Comparison of ENCODE assay signal across 8 cellular contexts in the genomic region with DNA sequence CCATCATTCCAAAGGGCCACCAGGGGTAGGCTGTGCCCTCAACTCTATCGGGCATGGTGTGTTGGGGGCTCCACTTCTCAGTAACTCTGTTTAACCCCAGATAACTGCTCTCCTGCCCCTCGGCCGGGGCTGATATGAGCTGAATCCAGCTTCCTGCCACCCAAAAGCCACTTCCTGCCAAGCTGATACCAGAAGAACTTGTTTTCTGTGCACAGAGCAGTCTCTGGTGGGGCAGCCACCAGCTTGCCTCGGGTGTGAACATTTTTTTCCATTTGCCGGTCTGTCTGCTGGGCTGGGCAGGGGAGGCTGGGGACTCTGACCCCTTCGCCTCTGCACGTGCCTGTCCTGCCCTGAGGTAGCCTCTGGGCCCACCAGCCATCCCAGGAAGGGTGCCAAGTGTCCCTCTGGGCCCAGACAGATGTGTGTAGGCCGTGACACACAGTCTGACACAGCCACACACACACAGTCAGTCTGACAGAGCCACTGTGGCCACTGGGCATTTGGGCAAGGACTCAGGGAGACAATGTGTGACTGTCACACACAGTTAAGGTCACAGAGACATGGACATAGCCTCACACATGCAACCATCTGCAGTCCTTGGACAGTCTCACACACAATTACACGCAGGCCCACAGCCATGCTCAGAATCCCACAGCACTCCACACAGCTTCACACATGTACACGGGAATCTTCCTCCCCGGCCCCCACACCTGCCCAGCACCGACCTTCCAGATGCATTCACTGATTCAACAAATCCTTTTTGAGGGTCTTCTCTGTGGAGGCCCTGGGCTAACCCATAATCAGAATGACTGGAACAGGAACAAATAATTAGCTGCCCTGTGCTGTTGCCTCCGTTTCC. TPM values are rescaled to one million over a fixed set of nuclear protein-coding genes. Genes with fewer than 3 reads are reported as not detected.
DNase-seq lines count a peak whose midpoint lies in the region; ATAC-seq and TF ChIP-seq lines count a peak whose summit lies in the region.

No MANE protein-coding gene starts in this region.

- TF ChIP-seq CTCF in Calu3 (IDR thresholded peaks at IDR 0.05; ENCODE audit: unreplicated experiment) = no peak
- TF ChIP-seq CTCF in SU-DHL-6 (IDR thresholded peaks at IDR 0.05; ENCODE audit: insufficient read depth, low read length, poor library complexity, severe bottlenecking) = no peak
- no peak for TF ChIP-seq CTCF in neural crest cell (conservative IDR thresholded peaks at IDR 0.05)
- no peak for TF ChIP-seq CTCF in WTC11 (IDR thresholded peaks at IDR 0.05)

- no peak overlapping the region for H3K4me3 Mint-ChIP-seq in Calu3 (ENCODE audit: low read depth, unreplicated experiment)
- peak overlapping the region; percentile 59 for H3K4me3 Mint-ChIP-seq in neural crest cell
- no peak overlapping the region for H3K4me3 Mint-ChIP-seq in WTC11

- DNase-seq in Calu3 = peak; percentile 50
- peak; percentile 12 to 52 (median 38) for DNase-seq in activated naive CD4-positive, alpha-beta T cell (lab: John Stamatoyannopoulos, UW)
- DNase-seq in neural crest cell (ENCODE audit: low read depth, low spot score) = no peak
- DNase-seq in WTC11 (ENCODE audit: low spot score) = no peak
- DNase-seq in DMS79 treated with DMSO at 0.1 percent for 48 hours (lab: John Stamatoyannopoulos, UW) = no peak
- DNase-seq in C1 segment of cervical spinal cord (lab: John Stamatoyannopoulos, UW) = no peak
- DNase-seq in DMS 273 treated with DMSO at 0.1 percent for 48 hours (lab: John Stamatoyannopoulos, UW) = no peak

- no peaks in the 10 kb centered on the region for H3K36me3 ChIP-seq in SU-DHL-6 (ENCODE audit: low read length)

- no peaks in the 10 kb centered on the region for H3K27me3 ChIP-seq in SU-DHL-6 (ENCODE audit: low read length)

- POLR2A ChIA-PET in WTC11 (lab: Charles Lee) = no interaction called here

- no peak overlapping the region for H3K4me2 ChIP-seq in SU-DHL-6 (ENCODE audit: low read depth, low read length, poor library complexity, severe bottlenecking)

- BruUV-seq in Calu3 (replicated peaks; lab: Mats Ljungman, UMichigan) = no TSS peak

- no peak overlapping the region for H3K4me3 ChIP-seq in SU-DHL-6 (ENCODE audit: insufficient read depth, low read length, poor library complexity, severe bottlenecking)

- no peaks in the 10 kb centered on the region for H4K20me1 ChIP-seq in SU-DHL-6 (ENCODE audit: low read depth, low read length)

- H3K9me2 ChIP-seq in SU-DHL-6 (replicated peaks; ENCODE audit: insufficient read depth, low read length) = no peaks in the 10 kb centered on the region

- no peaks in the 10 kb centered on the region for H3K79me2 ChIP-seq in SU-DHL-6 (ENCODE audit: insufficient read depth, low read length)

- no peak for ATAC-seq in WTC11

- H3K36me3 Mint-ChIP-seq in Calu3 (ENCODE audit: insufficient read depth, unreplicated experiment) (peaks cover 28% of the 10 kb centered on the region), neural crest cell (ENCODE audit: low read depth) (no peaks in the 10 kb centered on the region), WTC11 (no peaks in the 10 kb centered on the region)

- intact Hi-C loops in Calu3 (cut with micrococcal nuclease; ENCODE audit: unreplicated experiment) = no loop called here

- H3K27ac ChIP-seq in SU-DHL-6 (ENCODE audit: low read depth, low read length) = no peak overlapping the region

- peaks cover 3% of the 10 kb centered on the region; the same call in 1 of the 2 replicates for H3F3A ChIP-seq in SU-DHL-6 (ENCODE audit: insufficient read depth)

- H2AFZ ChIP-seq in SU-DHL-6 (ENCODE audit: low read depth, low read length, severe bottlenecking) = peak overlapping the region; percentile 14

- no peak overlapping the region for H3K9ac ChIP-seq in SU-DHL-6 (ENCODE audit: low read length)

- H3K4me1 Mint-ChIP-seq in Calu3 (ENCODE audit: low read depth, unreplicated experiment) = peaks cover 32% of the 10 kb centered on the region
- H3K4me1 Mint-ChIP-seq in neural crest cell = peaks cover 62% of the 10 kb centered on the region
- peaks cover 43% of the 10 kb centered on the region for H3K4me1 Mint-ChIP-seq in WTC11

- no peaks in the 10 kb centered on the region for H3K9me3 Mint-ChIP-seq in Calu3 (ENCODE audit: low read depth, unreplicated experiment)
- H3K9me3 Mint-ChIP-seq in neural crest cell = no peaks in the 10 kb centered on the region
- no peaks in the 10 kb centered on the region for H3K9me3 Mint-ChIP-seq in WTC11

- H3K27me3 Mint-ChIP-seq in Calu3 (ENCODE audit: unreplicated experiment) = peaks cover 55% of the 10 kb centered on the region
- H3K27me3 Mint-ChIP-seq in neural crest cell (ENCODE audit: low read depth) = peaks cover 33% of the 10 kb centered on the region
- H3K27me3 Mint-ChIP-seq in WTC11 (ENCODE audit: low read depth) = peaks cover 22% of the 10 kb centered on the region

- no peaks in the 10 kb centered on the region for H3K9me3 ChIP-seq in SU-DHL-6 (ENCODE audit: insufficient read depth, low read length)

- H3K27ac Mint-ChIP-seq in Calu3 (ENCODE audit: unreplicated experiment) = no peak overlapping the region
- no peak overlapping the region for H3K27ac Mint-ChIP-seq in neural crest cell (ENCODE audit: unreplicated experiment)
- no peak overlapping the region for H3K27ac Mint-ChIP-seq in WTC11

- CTCF ChIA-PET in Calu3 (lab: Charles Lee) (interaction anchor here (0.6 to 1.7 kb wide), 6 partner anchors 13 to 126 kb away, joined by 3 to 6 read pairs (median 4); no protein-coding TSS in a partner anchor), WTC11 (lab: Charles Lee) (interaction anchor here (0.7 to 1.9 kb wide), 3 partner anchors 8 to 351 kb away, joined by 3 to 9 read pairs (median 3); no protein-coding TSS in a partner anchor)

TF ChIP-seq in WTC11, 78 proteins besides CTCF, POLR2A, EP300 and RAD21:
- TF ChIP-seq, protein P1, sequence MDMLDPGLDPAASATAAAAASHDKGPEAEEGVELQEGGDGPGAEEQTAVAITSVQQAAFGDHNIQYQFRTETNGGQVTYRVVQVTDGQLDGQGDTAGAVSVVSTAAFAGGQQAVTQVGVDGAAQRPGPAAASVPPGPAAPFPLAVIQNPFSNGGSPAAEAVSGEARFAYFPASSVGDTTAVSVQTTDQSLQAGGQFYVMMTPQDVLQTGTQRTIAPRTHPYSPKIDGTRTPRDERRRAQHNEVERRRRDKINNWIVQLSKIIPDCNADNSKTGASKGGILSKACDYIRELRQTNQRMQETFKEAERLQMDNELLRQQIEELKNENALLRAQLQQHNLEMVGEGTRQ (CRISPR knock-in tag; IDR thresholded peaks at IDR 0.05) = no peak
- TF ChIP-seq, protein P2, sequence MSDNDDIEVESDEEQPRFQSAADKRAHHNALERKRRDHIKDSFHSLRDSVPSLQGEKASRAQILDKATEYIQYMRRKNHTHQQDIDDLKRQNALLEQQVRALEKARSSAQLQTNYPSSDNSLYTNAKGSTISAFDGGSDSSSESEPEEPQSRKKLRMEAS (CRISPR knock-in tag; IDR thresholded peaks at IDR 0.05) = no peak
- no peak for TF ChIP-seq RORB (CRISPR knock-in tag; IDR thresholded peaks at IDR 0.05)
- TF ChIP-seq FOXP1 (CRISPR knock-in tag; IDR thresholded peaks at IDR 0.05; ENCODE audit: borderline replicate concordance) = no peak
- no peak for TF ChIP-seq RELA (CRISPR knock-in tag; IDR thresholded peaks at IDR 0.05; ENCODE audit: borderline replicate concordance)
- no peak for TF ChIP-seq TEAD1 (CRISPR knock-in tag; IDR thresholded peaks at IDR 0.05)
- no peak for TF ChIP-seq ZNF425 (CRISPR knock-in tag; conservative IDR thresholded peaks at IDR 0.05)
- no peak for TF ChIP-seq GABPB1 (CRISPR knock-in tag; IDR thresholded peaks at IDR 0.05)

RNA-seq across cellular contexts. Expression of gene NOL4L, which starts 45.1 kb away (rescaled TPM):
- total RNA-seq in Calu3 (2022) (46.9 and 55.7 TPM in 2 replicates), neural crest cell (52.3 and 53.6 TPM in 2 replicates), WTC11 (2021) (24.0 to 29.0 TPM (median 25.6 TPM) in 3 replicates)

Comparison
In these comparisons a context has a peak if more than half of its experiments do, and no peak if none do; other contexts are left out.
1. DNase-seq: peak in Calu3 (single experiment) and activated naive CD4-positive, alpha-beta T cell (4 of 4); none in neural crest cell (single experiment), WTC11 (single experiment), DMS79 treated with DMSO at 0.1 percent for 48 hours (single experiment), C1 segment of cervical spinal cord (0 of 14) and DMS 273 treated with DMSO at 0.1 percent for 48 hours (single experiment).